In the genomic region with DNA sequence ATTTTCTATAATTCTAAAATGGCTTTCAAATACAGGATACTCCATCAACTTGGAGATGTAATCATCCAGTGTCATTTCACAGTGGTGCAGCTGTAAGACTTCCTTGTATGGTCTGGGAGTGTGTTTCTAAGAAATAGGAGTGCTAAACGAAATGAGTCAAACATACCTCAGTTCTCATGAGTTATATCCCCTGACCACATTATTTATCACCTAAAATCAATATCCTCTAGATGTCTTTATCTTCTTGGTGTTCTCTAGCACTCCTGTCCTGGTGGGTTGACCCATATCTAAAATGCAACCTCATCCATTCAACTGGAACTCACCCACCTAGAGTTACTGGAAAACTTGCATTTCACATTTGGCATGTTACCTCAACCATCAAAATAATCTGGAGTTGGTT, we compare ENCODE assay signal across 17 cellular contexts. TPM values are rescaled to one million over a fixed set of nuclear protein-coding genes. Genes with fewer than 3 reads are reported as not detected.
DNase-seq lines count a peak whose midpoint lies in the region; ATAC-seq and TF ChIP-seq lines count a peak whose summit lies in the region.
"Had no signal": no experiment of that assay in that cellular context is flagged by ENCODE, and none has a peak within 500 bp of the region (broad histone marks: within the 10 kb centered on the region; RNA-seq: fewer than 3 reads in every experiment).

No MANE protein-coding gene starts in this region.

- no peaks in the 10 kb centered on the region for H3K9me2 ChIP-seq in GM23248 (ENCODE audit: insufficient read depth)

- H3K4me1 Mint-ChIP-seq in activated T-helper 2 cell treated with anti-CD3 and anti-CD28 coated beads, Interferon-gamma antibody, Interleukin-2, Interleukin-4, amounts not matched to agents 10 μg/mL and 5 μg/mL and 100 μg/mL, durations not matched to agents 14 hours and 24 hours and 36 hours (ENCODE audit: low read depth) = peaks cover 16% of the 10 kb centered on the region

- H3K36me3 ChIP-seq in GM23248 (ENCODE audit: low read depth) (no peaks in the 10 kb centered on the region), uterus (no peaks in the 10 kb centered on the region)
- H3K36me3 ChIP-seq: Peyer's patch, right lobe of liver, transverse colon had no signal

- H2AFZ ChIP-seq in GM23248 = no peak overlapping the region

- no peak overlapping the region for H3K4me2 ChIP-seq in GM23248 (ENCODE audit: unreplicated experiment)

- no peak for ATAC-seq in GM18520 (IDR thresholded peaks at IDR 0.05; ENCODE audit: unreplicated experiment)
- no peak for ATAC-seq in GM21825 (IDR thresholded peaks at IDR 0.05; ENCODE audit: unreplicated experiment)
- ATAC-seq: right lobe of liver had no signal

- H3K27me3 ChIP-seq in GM23248 (replicated peaks; ENCODE audit: insufficient read depth) (no peaks in the 10 kb centered on the region), uterus (no peaks in the 10 kb centered on the region)
- H3K27me3 ChIP-seq: Peyer's patch, right lobe of liver, transverse colon had no signal

- H3K27ac ChIP-seq in GM23248 (no peak overlapping the region), uterus (no peak overlapping the region)
- H3K27ac ChIP-seq: Peyer's patch, right lobe of liver, transverse colon had no signal

- H3K27me3 Mint-ChIP-seq in activated T-helper 2 cell treated with anti-CD3 and anti-CD28 coated beads, Interferon-gamma antibody, Interleukin-2, Interleukin-4, amounts not matched to agents 10 μg/mL and 5 μg/mL and 100 μg/mL, durations not matched to agents 14 hours and 24 hours and 36 hours (ENCODE audit: low read depth) = peaks cover 2% of the 10 kb centered on the region

- no peak for TF ChIP-seq POLR2A in uterus (IDR thresholded peaks at IDR 0.05)

- DNase-seq in AG08396 (ENCODE audit: low spot score) = peak; percentile 42
- peak; percentile 36 for DNase-seq in GM23248
- DNase-seq in activated T-helper 2 cell treated with anti-CD3 and anti-CD28 coated beads, Interferon-gamma antibody, Interleukin-2, Interleukin-4, amounts not matched to agents 10 μg/mL and 5 μg/mL and 100 μg/mL, durations not matched to agents 14 hours and 24 hours and 36 hours (ENCODE audit: low spot score) = no peak
- peak; percentile 80 for DNase-seq in iris pigment epithelial cell (ENCODE audit: low read depth)
- no peak for DNase-seq in GM19240 (ENCODE audit: insufficient read length, low spot score)
- no peak for DNase-seq in uterus
- DNase-seq: activated CD4-positive, alpha-beta T cell treated with anti-CD3 and anti-CD28 coated beads for 4 hours; effector memory CD4-positive, alpha-beta T cell; mesendoderm; NCI-H82; Peyer's patch; right lobe of liver; transverse colon had no signal

- no peaks in the 10 kb centered on the region for H3K9me3 Mint-ChIP-seq in activated T-helper 2 cell treated with anti-CD3 and anti-CD28 coated beads, Interferon-gamma antibody, Interleukin-2, Interleukin-4, amounts not matched to agents 10 μg/mL and 5 μg/mL and 100 μg/mL, durations not matched to agents 14 hours and 24 hours and 36 hours
- H3K9me3 Mint-ChIP-seq: neural crest cell had no signal

- H3K9me3 ChIP-seq in GM23248 (ENCODE audit: low read depth) = no peaks in the 10 kb centered on the region
- H3K9me3 ChIP-seq in uterus = no peaks in the 10 kb centered on the region
- H3K9me3 ChIP-seq: Peyer's patch, right lobe of liver, transverse colon had no signal

- no peaks in the 10 kb centered on the region for H3K36me3 Mint-ChIP-seq in activated T-helper 2 cell treated with anti-CD3 and anti-CD28 coated beads, Interferon-gamma antibody, Interleukin-2, Interleukin-4, amounts not matched to agents 10 μg/mL and 5 μg/mL and 100 μg/mL, durations not matched to agents 14 hours and 24 hours and 36 hours (ENCODE audit: low read depth)

- no peak overlapping the region for H3K4me3 ChIP-seq in GM23248
- no peak overlapping the region for H3K4me3 ChIP-seq in uterus
- H3K4me3 ChIP-seq: Peyer's patch, right lobe of liver, transverse colon had no signal

- H3K27ac Mint-ChIP-seq in activated T-helper 2 cell treated with anti-CD3 and anti-CD28 coated beads, Interferon-gamma antibody, Interleukin-2, Interleukin-4, amounts not matched to agents 10 μg/mL and 5 μg/mL and 100 μg/mL, durations not matched to agents 14 hours and 24 hours and 36 hours = peak overlapping the region; percentile 12
- H3K27ac Mint-ChIP-seq: B cell had no signal

- H4K20me1 ChIP-seq in GM23248 (ENCODE audit: insufficient read depth) = no peaks in the 10 kb centered on the region

- H3K79me2 ChIP-seq in GM23248 (ENCODE audit: insufficient read depth) = no peaks in the 10 kb centered on the region

- intact Hi-C loops in activated T-helper 2 cell treated with anti-CD3 and anti-CD28 coated beads, Interferon-gamma antibody, Interleukin-2, Interleukin-4, amounts not matched to agents 10 μg/mL and 5 μg/mL and 100 μg/mL, durations not matched to agents 14 hours and 24 hours and 36 hours (cut with micrococcal nuclease) = loop anchor here (1.0 to 5.0 kb wide), 3 partner anchors 70 to 391 kb away; no protein-coding TSS in a partner anchor
- intact Hi-C loops in uterus (cut with DNase I; ENCODE audit: low total_unique reads) = no loop called here

- H3K4me1 ChIP-seq in GM23248 (ENCODE audit: insufficient read depth) (peaks cover 15% of the 10 kb centered on the region), uterus (no peaks in the 10 kb centered on the region)
- H3K4me1 ChIP-seq: Peyer's patch, right lobe of liver, transverse colon had no signal

- no peak for TF ChIP-seq CTCF in uterus (IDR thresholded peaks at IDR 0.05)

- in situ Hi-C loops in GM23248 (cut with MboI) = no loop called here

- 24 to 43% methylated on average over 1 of the region's 1 CpG for WGBS in GM23248 (ENCODE audit: low coverage in 1 of 2, low lambda C conversion rate in 2 of 2, missing lambda C conversion rate in 2 of 2), 2 experiments

- H3K9ac ChIP-seq in GM23248 = no peak overlapping the region

- peaks cover 10% of the 10 kb centered on the region for H3F3A ChIP-seq in GM23248 (ENCODE audit: insufficient read depth)

- H3K4me3 Mint-ChIP-seq in activated T-helper 2 cell treated with anti-CD3 and anti-CD28 coated beads, Interferon-gamma antibody, Interleukin-2, Interleukin-4, amounts not matched to agents 10 μg/mL and 5 μg/mL and 100 μg/mL, durations not matched to agents 14 hours and 24 hours and 36 hours (ENCODE audit: low read depth) = no peak overlapping the region
- H3K4me3 Mint-ChIP-seq: B cell, neural crest cell had no signal

RNA-seq across cellular contexts. Expression of a gene that starts 33.2 kb away (rescaled TPM):
- total RNA-seq in GM23248 (2014; rRNA removed; shearing (Covaris generic)) = 1.3 and 1.7 TPM in 2 replicates
- polyA plus RNA-seq in GM23248 (2016; fragmentation: Nextera tagmentation; extraction: Ambion mirVana) = 0.29 and 0.35 TPM in 2 replicates
- total RNA-seq in activated T-helper 2 cell treated with anti-CD3 and anti-CD28 coated beads, Interferon-gamma antibody, Interleukin-2, Interleukin-4, amounts not matched to agents 10 μg/mL and 5 μg/mL and 100 μg/mL, durations not matched to agents 14 hours and 24 hours and 36 hours = 0.46 and 0.66 TPM in 2 replicates
- total RNA-seq in uterus = 1 to 10 TPM; 1.8 to 6.4 (median 3.3) TPM

Comparison
In these comparisons a context has a peak if more than half of its experiments do, and no peak if none do; other contexts are left out.
1. DNase-seq: peak in AG08396 (single experiment), GM23248 (single experiment) and iris pigment epithelial cell (single experiment); none in activated T-helper 2 cell treated with anti-CD3 and anti-CD28 coated beads, Interferon-gamma antibody, Interleukin-2, Interleukin-4, amounts not matched to agents 10 μg/mL and 5 μg/mL and 100 μg/mL, durations not matched to agents 14 hours and 24 hours and 36 hours (single experiment), GM19240 (single experiment) and uterus (0 of 2).